Comparison of ENCODE assay signal across 22 cellular contexts in genomic region chr2:8223731-8224678, GRCh38.
"Had no signal": no experiment of that assay in that cellular context is flagged by ENCODE, and none has a peak within 500 bp of the region (broad histone marks: within the 10 kb centered on the region; RNA-seq: fewer than 3 reads in every experiment).

No MANE protein-coding gene starts in this region.

- H3K4me1 ChIP-seq: foreskin keratinocyte, right lobe of liver had no signal

- H3K27me3 Mint-ChIP-seq: effector memory CD8-positive, alpha-beta T cell had no signal

- H3K27ac ChIP-seq: brain microvascular endothelial cell, coronary artery, foreskin keratinocyte, right lobe of liver, thoracic aorta had no signal

- H3K36me3 Mint-ChIP-seq: naive thymus-derived CD4-positive, alpha-beta T cell had no signal

- H3K27ac Mint-ChIP-seq: activated T-helper 1 cell treated with anti-CD3 and anti-CD28 coated beads, Interleukin-12 subunit alpha, Interleukin-12 subunit beta, Interleukin-2, Interleukin-4 antibody, amounts not matched to agents 30 ng/mL and 10 ng/mL and 1 ng/mL, durations not matched to agents 14 hours and 24 hours and 36 hours; naive thymus-derived CD4-positive, alpha-beta T cell had no signal

- H3K9me3 ChIP-seq: heart left ventricle, right lobe of liver, thoracic aorta had no signal

- H3K9me3 Mint-ChIP-seq: effector memory CD8-positive, alpha-beta T cell; naive thymus-derived CD4-positive, alpha-beta T cell had no signal

- DNase-seq: activated CD4-positive, alpha-beta T cell treated with anti-CD3 and anti-CD28 coated beads for 4 hours; activated CD4-positive, alpha-beta T cell treated with anti-CD3 and anti-CD28 coated beads, Interleukin-2, amount 50 U/mL, for 4 hours; activated effector memory CD4-positive, alpha-beta T cell treated with anti-CD3 and anti-CD28 coated beads, Interleukin-2, amount 50 U/mL, for 16 hours; activated naive CD4-positive, alpha-beta T cell treated with anti-CD3 and anti-CD28 coated beads, Interleukin-2, amount 50 U/mL, for 16 hours; activated T-cell treated with anti-CD3 and anti-CD28 coated beads, Interleukin-2, amount 50 U/mL, for 1 hour; amniotic stem cell; brain microvascular endothelial cell; effector memory CD8-positive, alpha-beta T cell; foreskin keratinocyte; heart left ventricle; left cardiac atrium; mammary epithelial cell; midbrain; naive thymus-derived CD4-positive, alpha-beta T cell; right lobe of liver; stimulated activated CD4-positive, alpha-beta T cell treated with anti-CD3 and anti-CD28 coated beads, Interleukin-2, amount 100 ng/mL, for 48 hours; stimulated activated naive CD4-positive, alpha-beta T cell treated with Interleukin-2 at 50 U/mL for 16 hours; trophoblast cell had no signal

- H3K36me3 ChIP-seq: brain microvascular endothelial cell, heart left ventricle, right lobe of liver, thoracic aorta had no signal

- H3K4me3 ChIP-seq: coronary artery, heart left ventricle, right lobe of liver, thoracic aorta had no signal

- H3K4me3 Mint-ChIP-seq: activated T-helper 1 cell treated with anti-CD3 and anti-CD28 coated beads, Interleukin-12 subunit alpha, Interleukin-12 subunit beta, Interleukin-2, Interleukin-4 antibody, amounts not matched to agents 30 ng/mL and 10 ng/mL and 1 ng/mL, durations not matched to agents 14 hours and 24 hours and 36 hours; effector memory CD8-positive, alpha-beta T cell; naive thymus-derived CD4-positive, alpha-beta T cell had no signal

- H3K4me1 Mint-ChIP-seq: naive thymus-derived CD4-positive, alpha-beta T cell had no signal

- ATAC-seq: effector memory CD8-positive, alpha-beta T cell; esophagus mucosa; foreskin keratinocyte; heart left ventricle; left cardiac atrium; naive thymus-derived CD4-positive, alpha-beta T cell; right lobe of liver had no signal

- H3K27me3 ChIP-seq: brain microvascular endothelial cell, foreskin keratinocyte, heart left ventricle, right lobe of liver had no signal
